Comparison of ENCODE assay signal across 8 cellular contexts in genomic region chr1:149636286-149637122, GRCh38. TPM values are rescaled to one million over a fixed set of nuclear protein-coding genes. Genes with fewer than 3 reads are reported as not detected.
DNase-seq lines count a peak whose midpoint lies in the region; ATAC-seq and TF ChIP-seq lines count a peak whose summit lies in the region.
"Not testable (repeated sequence)": the region's sequence is repeated elsewhere in the genome, so short reads cannot be mapped to it uniquely, and the experiment has no call there.

No MANE protein-coding gene starts in this region.

- not testable (repeated sequence) for H3K4me1 ChIP-seq in duodenal mucosa (ENCODE audit: control insufficient read depth in 1 of 2, insufficient read depth in 2 of 2, low read length in 2 of 2)
- peaks cover 0 to 12% (median 0%) of the 10 kb centered on the region in 4 donors for H3K4me1 ChIP-seq in right lobe of liver

- H3K9ac ChIP-seq in duodenal mucosa (ENCODE audit: low read depth in 1 of 2, low read length in 2 of 2) = peak overlapping the region; percentile 38 to 71

- peak overlapping the region; percentile 84 to 99 for H3K4me3 Mint-ChIP-seq in CD14-positive monocyte
- H3K4me3 Mint-ChIP-seq in activated CD8-positive, alpha-beta T cell treated with anti-CD3 and anti-CD28 coated beads for 36 hours = peak overlapping the region; percentile 78

- POLR2A ChIA-PET in activated CD8-positive, alpha-beta T cell treated with anti-CD3 and anti-CD28 coated beads for 36 hours (lab: Charles Lee) = interaction anchor here (1.0 kb wide), 1 partner anchor 208 kb away, joined by 4 read pairs; no protein-coding TSS in a partner anchor

- TF ChIP-seq CTCF in CD14-positive monocyte (IDR thresholded peaks at IDR 0.05); activated CD8-positive, alpha-beta T cell treated with anti-CD3 and anti-CD28 coated beads for 36 hours (IDR thresholded peaks at IDR 0.05): not testable (repeated sequence)
- peak in 1 of 4 donors; percentile 12 for TF ChIP-seq CTCF in right lobe of liver (IDR thresholded peaks at IDR 0.05)

- WGBS in right lobe of liver (ENCODE audit: insufficient coverage, low coverage, low lambda C conversion rate, missing lambda C conversion rate) = under 1% methylated on average over 34 of the region's 41 CpGs

- H3K4me3 ChIP-seq in duodenal mucosa (ENCODE audit: low read depth in 1 of 2, low read length in 2 of 2) (peak overlapping the region; percentile 62 to 69), right lobe of liver (peak overlapping the region; percentile 31 to 58 (median 51))

- H3K9me3 Mint-ChIP-seq in CD14-positive monocyte; activated CD8-positive, alpha-beta T cell treated with anti-CD3 and anti-CD28 coated beads for 36 hours: not testable (repeated sequence)

- H3K27ac ChIP-seq in duodenal mucosa (ENCODE audit: low read depth, low read length) = peak overlapping the region; percentile 95
- peak overlapping the region; percentile 88 to 91 (median 90) for H3K27ac ChIP-seq in right lobe of liver

- H3K36me3 ChIP-seq in duodenal mucosa (ENCODE audit: control insufficient read depth in 1 of 2, insufficient read depth in 2 of 2, low read length in 2 of 2); right lobe of liver: not testable (repeated sequence)

- H3K9me3 ChIP-seq in duodenal mucosa (ENCODE audit: control insufficient read depth in 1 of 2, low read length in 2 of 2); right lobe of liver: not testable (repeated sequence)

- H3K27me3 ChIP-seq in duodenal mucosa (ENCODE audit: control insufficient read depth in 1 of 2, insufficient read depth in 2 of 2, low read length in 2 of 2); right lobe of liver: not testable (repeated sequence)

- DNase-seq in CD14-positive monocyte (ENCODE audit: low spot score) = peak; percentile 93
- DNase-seq in NCI-H82 treated with DMSO at 0.1 percent for 48 hours (lab: John Stamatoyannopoulos, UW; ENCODE audit: unreplicated experiment) = peak; percentile 93
- DNase-seq in activated CD8-positive, alpha-beta T cell treated with anti-CD3 and anti-CD28 coated beads for 36 hours = peak; percentile 94
- DNase-seq in right lobe of liver = peak; percentile 89 to 96 (median 93)
- DNase-seq in stimulated activated CD4-positive, alpha-beta T cell treated with anti-CD3 and anti-CD28 coated beads, Interleukin-2, amount 100 ng/mL, for 4 hours (ENCODE audit: low read depth) = peak; percentile 84

- peak; percentile 54 for TF ChIP-seq POLR2A in right lobe of liver (IDR thresholded peaks at IDR 0.05)

- not testable (repeated sequence) for H3K27me3 Mint-ChIP-seq in CD14-positive monocyte (ENCODE audit: low read depth in 3 of 3); activated CD8-positive, alpha-beta T cell treated with anti-CD3 and anti-CD28 coated beads for 36 hours

- peak overlapping the region; percentile 99 to 100 (median 100) for H3K27ac Mint-ChIP-seq in CD14-positive monocyte
- peak overlapping the region; percentile 100 for H3K27ac Mint-ChIP-seq in activated CD8-positive, alpha-beta T cell treated with anti-CD3 and anti-CD28 coated beads for 36 hours

- ATAC-seq in GM19468 (IDR thresholded peaks at IDR 0.05; ENCODE audit: extremely low read depth, unreplicated experiment) (peak; percentile 83), HG03575 (IDR thresholded peaks at IDR 0.05; ENCODE audit: extremely low read depth, insufficient number of reproducible peaks, low FRiP score, unreplicated experiment) (peak; percentile 41), right lobe of liver (peak; percentile 87 to 95 (median 90))
- ATAC-seq in activated CD8-positive, alpha-beta T cell treated with anti-CD3 and anti-CD28 coated beads for 36 hours = peak; percentile 84

- H3K4me1 Mint-ChIP-seq in CD14-positive monocyte = peaks cover 26% of the 10 kb centered on the region
- H3K4me1 Mint-ChIP-seq in activated CD8-positive, alpha-beta T cell treated with anti-CD3 and anti-CD28 coated beads for 36 hours (ENCODE audit: low read depth) = peaks cover 28% of the 10 kb centered on the region

- not testable (repeated sequence) for H3K36me3 Mint-ChIP-seq in CD14-positive monocyte; activated CD8-positive, alpha-beta T cell treated with anti-CD3 and anti-CD28 coated beads for 36 hours (ENCODE audit: low read depth)

- CTCF ChIA-PET in activated CD8-positive, alpha-beta T cell treated with anti-CD3 and anti-CD28 coated beads for 36 hours (lab: Charles Lee) = not testable (repeated sequence)

- intact Hi-C loops in CD14-positive monocyte (cut with micrococcal nuclease); activated CD8-positive, alpha-beta T cell treated with anti-CD3 and anti-CD28 coated beads for 36 hours (cut with micrococcal nuclease); right lobe of liver (cut with DNase I): not testable (repeated sequence)

RNA-seq across cellular contexts. Expression of gene PPIAL4C, which starts 52.9 kb away (rescaled TPM):
- polyA plus RNA-seq in CD14-positive monocyte = not detected
- not detected for total RNA-seq in activated CD8-positive, alpha-beta T cell treated with anti-CD3 and anti-CD28 coated beads for 36 hours
- under 1 TPM in 1 of 6 experiments, not detected in 5; 0.49 TPM for total RNA-seq in right lobe of liver

Comparison
In these comparisons a context has a peak if more than half of its experiments do, and no peak if none do; other contexts are left out.
1. Peak in every context shown above with its lines: DNase-seq, ATAC-seq, H3K4me3 ChIP-seq and H3K27ac ChIP-seq.